ENCODE assay signal across 18 cellular contexts in genomic region chr6:53808302-53808881, GRCh38.
"Had no signal": no experiment of that assay in that cellular context is flagged by ENCODE, and none has a peak within 500 bp of the region (broad histone marks: within the 10 kb centered on the region; RNA-seq: fewer than 3 reads in every experiment).

No MANE protein-coding gene starts in this region.

- DNase-seq: erythroblast; foreskin keratinocyte; left colon; mucosa of descending colon; naive thymus-derived CD8-positive, alpha-beta T cell; posterior cingulate gyrus; sigmoid colon; stimulated activated CD4-positive, alpha-beta T cell treated with anti-CD3 and anti-CD28 coated beads, Interleukin-2, amount 100 ng/mL, for 24 hours; stimulated activated naive CD4-positive, alpha-beta T cell; stomach; substantia nigra; transverse colon had no signal

- H3K4me3 ChIP-seq: hepatocyte, mucosa of descending colon, sigmoid colon, skin epidermis, stomach, thoracic aorta, transverse colon had no signal

- H3K9me3 ChIP-seq: mucosa of descending colon, sigmoid colon, stomach, thoracic aorta, transverse colon had no signal

- ATAC-seq: foreskin keratinocyte; left colon; mucosa of descending colon; naive thymus-derived CD8-positive, alpha-beta T cell had no signal

- FAIRE-seq: colon, urothelium cell line had no signal

- H3K27ac ChIP-seq: foreskin keratinocyte, hepatocyte, sigmoid colon, skin epidermis, stomach, thoracic aorta, transverse colon had no signal

- H3K4me3 Mint-ChIP-seq: dendritic cell treated with granulocyte-macrophage colony-stimulating factor and Interleukin-4, amounts not matched to agents 40 ng/mL and 50 ng/mL, for 4 days; naive thymus-derived CD8-positive, alpha-beta T cell had no signal

- H3K27me3 Mint-ChIP-seq: dendritic cell treated with granulocyte-macrophage colony-stimulating factor and Interleukin-4, amounts not matched to agents 40 ng/mL and 50 ng/mL, for 4 days had no signal

- H3K27ac Mint-ChIP-seq: dendritic cell treated with granulocyte-macrophage colony-stimulating factor and Interleukin-4, amounts not matched to agents 40 ng/mL and 50 ng/mL, for 4 days had no signal

- H2AFZ ChIP-seq: hepatocyte had no signal

- H3K4me2 ChIP-seq: hepatocyte had no signal

- H3K27me3 ChIP-seq: foreskin keratinocyte, hepatocyte, sigmoid colon, stomach, transverse colon had no signal

- H3K9me3 Mint-ChIP-seq: naive thymus-derived CD8-positive, alpha-beta T cell had no signal

- H3K36me3 ChIP-seq: sigmoid colon, stomach, thoracic aorta, transverse colon had no signal
